Comparison of ENCODE assay signal across 26 cellular contexts in genomic region chr2:166926657-166927056, GRCh38. TPM values are rescaled to one million over a fixed set of nuclear protein-coding genes. Genes with fewer than 3 reads are reported as not detected.
"Had no signal": no experiment of that assay in that cellular context is flagged by ENCODE, and none has a peak within 500 bp of the region (broad histone marks: within the 10 kb centered on the region; RNA-seq: fewer than 3 reads in every experiment).

No MANE protein-coding gene starts in this region.

- H3K9me3 ChIP-seq: esophagus muscularis mucosa, right lobe of liver, stomach, thyroid gland, vagina had no signal

- ATAC-seq: foreskin keratinocyte; left lobe of liver; natural killer cell; right lobe of liver; stimulated activated effector memory CD8-positive, alpha-beta T cell treated with anti-CD3 and anti-CD28 coated beads, Interleukin-12 subunit alpha, Interleukin-12 subunit beta, amount 100 ng/mL, for 72 hours had no signal

- H3K9ac ChIP-seq: parathyroid adenoma had no signal

- DNase-seq: dermis blood vessel endothelial cell; effector memory CD4-positive, alpha-beta T cell; foreskin keratinocyte; hypothalamus; immature natural killer cell; islet precursor cell; natural killer cell; right lobe of liver; stimulated activated CD4-positive, alpha-beta T cell treated with anti-CD3 and anti-CD28 coated beads, Interleukin-2, amount 100 ng/mL, for 24 hours; stimulated activated CD4-positive, alpha-beta T cell treated with anti-CD3 and anti-CD28 coated beads, Interleukin-4, amount 100 ng/mL, for 24 hours; stimulated activated naive CD4-positive, alpha-beta T cell treated with Interleukin-2 at 50 U/mL for 16 hours; stomach; thyroid gland; trophoblast cell had no signal

- H3K27ac ChIP-seq: coronary artery, esophagus muscularis mucosa, foreskin keratinocyte, parathyroid adenoma, right lobe of liver, stomach, thyroid gland, vagina had no signal

- H3K79me2 ChIP-seq: parathyroid adenoma had no signal

- H3K4me2 ChIP-seq: smooth muscle cell had no signal

- H2AFZ ChIP-seq: parathyroid adenoma had no signal

- H3K4me3 ChIP-seq: coronary artery, esophagus muscularis mucosa, lung, right lobe of liver, smooth muscle cell, stomach, thyroid gland, vagina had no signal

- H3K27me3 ChIP-seq: esophagus muscularis mucosa, foreskin keratinocyte, right lobe of liver, stomach, thyroid gland, vagina had no signal

- H3K36me3 ChIP-seq: esophagus muscularis mucosa, right lobe of liver, stomach, thyroid gland, vagina had no signal

- H3K4me1 ChIP-seq: esophagus muscularis mucosa, foreskin keratinocyte, parathyroid adenoma, right lobe of liver, stomach, thyroid gland, vagina had no signal

RNA-seq across cellular contexts. Expression of gene XIRP2, which starts 38.4 kb away (rescaled TPM):
- total RNA-seq: dermis blood vessel endothelial cell, epithelial cell of proximal tubule, foreskin keratinocyte, left lobe of liver, omental fat pad, smooth muscle cell, subcutaneous adipose tissue, vagina had no signal
- polyA plus RNA-seq: foreskin keratinocyte, neural cell, smooth muscle cell had no signal
